Comparison of ENCODE assay signal across 2 cellular contexts in the genomic region with DNA sequence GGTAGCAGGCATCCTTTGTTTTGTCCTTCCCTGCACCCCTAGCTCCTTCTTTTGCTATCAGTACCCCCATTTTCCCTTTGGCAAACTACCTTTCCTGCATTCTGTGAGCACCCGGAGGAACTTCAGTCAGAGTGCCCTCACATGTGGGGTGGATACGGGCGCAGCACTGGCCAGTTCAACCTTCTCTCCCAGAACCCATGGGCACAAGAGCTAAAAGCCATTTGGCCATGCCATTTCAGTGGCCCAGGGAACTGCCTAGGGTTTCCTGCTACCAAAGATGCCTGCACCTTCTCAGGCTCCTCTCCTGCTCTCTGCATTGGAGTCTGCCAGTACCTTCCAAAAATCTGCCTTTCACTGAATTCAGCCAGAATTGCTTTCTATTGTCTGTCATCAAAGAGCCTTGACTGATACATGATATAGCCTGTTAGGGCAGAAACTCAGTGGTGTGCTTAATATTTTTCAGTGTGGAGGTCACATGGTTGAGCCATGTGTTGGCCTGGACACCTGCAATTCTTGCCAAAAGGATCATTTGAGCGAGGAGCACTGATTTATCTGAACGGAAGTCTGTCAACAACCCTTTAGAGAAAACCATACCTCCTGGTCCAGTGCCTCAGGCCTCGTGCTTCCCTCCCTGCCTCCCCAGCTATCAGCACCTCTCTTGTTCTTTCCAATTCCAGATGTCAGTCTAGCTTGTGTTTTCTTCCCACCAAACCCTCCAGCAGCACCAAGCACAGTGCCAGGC.
TF ChIP-seq lines count a peak whose summit lies in the region.

No MANE protein-coding gene starts in this region.

TF ChIP-seq in SK-N-SH, 30 proteins besides CTCF, POLR2A, EP300 and RAD21 (continued from another document):
- TF ChIP-seq POLR2AphosphoS5 (IDR thresholded peaks at IDR 0.05; ENCODE audit: low read depth, low read length) (no peak), RXRA (IDR thresholded peaks at IDR 0.05; ENCODE audit: borderline replicate concordance, low read depth) (no peak), FOXJ3 (CRISPR knock-in tag; IDR thresholded peaks at IDR 0.05) (0 out of 2 replicates have a peak, but pooled peaks have one; percentile 35), CHD2 (IDR thresholded peaks at IDR 0.05; ENCODE audit: low read length, partially characterized antibody) (no peak), TEAD4 (IDR thresholded peaks at IDR 0.05; ENCODE audit: borderline replicate concordance, insufficient read depth) (no peak), MXI1 (IDR thresholded peaks at IDR 0.05; ENCODE audit: low read depth, low read length) (peak; percentile 59; the same call in 1 of the 2 replicates)
- TF ChIP-seq, protein P1, sequence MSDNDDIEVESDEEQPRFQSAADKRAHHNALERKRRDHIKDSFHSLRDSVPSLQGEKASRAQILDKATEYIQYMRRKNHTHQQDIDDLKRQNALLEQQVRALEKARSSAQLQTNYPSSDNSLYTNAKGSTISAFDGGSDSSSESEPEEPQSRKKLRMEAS (IDR thresholded peaks at IDR 0.05; ENCODE audit: low read depth), result no peak

TF ChIP-seq in SK-N-SH treated with all-trans-retinoic acid at 6 μM for 48 hours, 23 proteins besides CTCF, POLR2A, EP300 and RAD21 (continued from another document):
- TF ChIP-seq ZFP30 (CRISPR knock-in tag; IDR thresholded peaks at IDR 0.05) (no peak), ZNF70 (CRISPR knock-in tag; IDR thresholded peaks at IDR 0.05) (no peak), BACH2 (CRISPR knock-in tag; IDR thresholded peaks at IDR 0.05; ENCODE audit: borderline replicate concordance) (no peak), PATZ1 (CRISPR knock-in tag; IDR thresholded peaks at IDR 0.05; ENCODE audit: borderline replicate concordance) (no peak), SNAI2 (CRISPR knock-in tag; IDR thresholded peaks at IDR 0.05) (no peak), OSR1 (CRISPR knock-in tag; IDR thresholded peaks at IDR 0.05) (no peak)
- TF ChIP-seq, protein P2, sequence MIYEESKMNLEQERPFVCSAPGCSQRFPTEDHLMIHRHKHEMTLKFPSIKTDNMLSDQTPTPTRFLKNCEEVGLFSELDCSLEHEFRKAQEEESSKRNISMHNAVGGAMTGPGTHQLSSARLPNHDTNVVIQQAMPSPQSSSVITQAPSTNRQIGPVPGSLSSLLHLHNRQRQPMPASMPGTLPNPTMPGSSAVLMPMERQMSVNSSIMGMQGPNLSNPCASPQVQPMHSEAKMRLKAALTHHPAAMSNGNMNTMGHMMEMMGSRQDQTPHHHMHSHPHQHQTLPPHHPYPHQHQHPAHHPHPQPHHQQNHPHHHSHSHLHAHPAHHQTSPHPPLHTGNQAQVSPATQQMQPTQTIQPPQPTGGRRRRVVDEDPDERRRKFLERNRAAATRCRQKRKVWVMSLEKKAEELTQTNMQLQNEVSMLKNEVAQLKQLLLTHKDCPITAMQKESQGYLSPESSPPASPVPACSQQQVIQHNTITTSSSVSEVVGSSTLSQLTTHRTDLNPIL (CRISPR knock-in tag; IDR thresholded peaks at IDR 0.05; ENCODE audit: low read depth), result no peak
- TF ChIP-seq, protein P3, sequence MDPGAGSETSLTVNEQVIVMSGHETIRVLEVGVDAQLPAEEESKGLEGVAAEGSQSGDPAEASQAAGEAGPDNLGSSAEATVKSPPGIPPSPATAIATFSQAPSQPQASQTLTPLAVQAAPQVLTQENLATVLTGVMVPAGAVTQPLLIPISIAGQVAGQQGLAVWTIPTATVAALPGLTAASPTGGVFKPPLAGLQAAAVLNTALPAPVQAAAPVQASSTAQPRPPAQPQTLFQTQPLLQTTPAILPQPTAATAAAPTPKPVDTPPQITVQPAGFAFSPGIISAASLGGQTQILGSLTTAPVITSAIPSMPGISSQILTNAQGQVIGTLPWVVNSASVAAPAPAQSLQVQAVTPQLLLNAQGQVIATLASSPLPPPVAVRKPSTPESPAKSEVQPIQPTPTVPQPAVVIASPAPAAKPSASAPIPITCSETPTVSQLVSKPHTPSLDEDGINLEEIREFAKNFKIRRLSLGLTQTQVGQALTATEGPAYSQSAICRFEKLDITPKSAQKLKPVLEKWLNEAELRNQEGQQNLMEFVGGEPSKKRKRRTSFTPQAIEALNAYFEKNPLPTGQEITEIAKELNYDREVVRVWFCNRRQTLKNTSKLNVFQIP (CRISPR knock-in tag; IDR thresholded peaks at IDR 0.05; ENCODE audit: borderline replicate concordance, low read depth), result no peak
